Comparison of ENCODE assay signal across 1 cellular context in genomic region chr19:13841339-13842293, GRCh38.
TF ChIP-seq lines count a peak whose summit lies in the region.

No MANE protein-coding gene starts in this region.

TF ChIP-seq in HepG2, 621 proteins besides CTCF, POLR2A, EP300 and RAD21 (continued from another document):
- TF ChIP-seq, protein P1, sequence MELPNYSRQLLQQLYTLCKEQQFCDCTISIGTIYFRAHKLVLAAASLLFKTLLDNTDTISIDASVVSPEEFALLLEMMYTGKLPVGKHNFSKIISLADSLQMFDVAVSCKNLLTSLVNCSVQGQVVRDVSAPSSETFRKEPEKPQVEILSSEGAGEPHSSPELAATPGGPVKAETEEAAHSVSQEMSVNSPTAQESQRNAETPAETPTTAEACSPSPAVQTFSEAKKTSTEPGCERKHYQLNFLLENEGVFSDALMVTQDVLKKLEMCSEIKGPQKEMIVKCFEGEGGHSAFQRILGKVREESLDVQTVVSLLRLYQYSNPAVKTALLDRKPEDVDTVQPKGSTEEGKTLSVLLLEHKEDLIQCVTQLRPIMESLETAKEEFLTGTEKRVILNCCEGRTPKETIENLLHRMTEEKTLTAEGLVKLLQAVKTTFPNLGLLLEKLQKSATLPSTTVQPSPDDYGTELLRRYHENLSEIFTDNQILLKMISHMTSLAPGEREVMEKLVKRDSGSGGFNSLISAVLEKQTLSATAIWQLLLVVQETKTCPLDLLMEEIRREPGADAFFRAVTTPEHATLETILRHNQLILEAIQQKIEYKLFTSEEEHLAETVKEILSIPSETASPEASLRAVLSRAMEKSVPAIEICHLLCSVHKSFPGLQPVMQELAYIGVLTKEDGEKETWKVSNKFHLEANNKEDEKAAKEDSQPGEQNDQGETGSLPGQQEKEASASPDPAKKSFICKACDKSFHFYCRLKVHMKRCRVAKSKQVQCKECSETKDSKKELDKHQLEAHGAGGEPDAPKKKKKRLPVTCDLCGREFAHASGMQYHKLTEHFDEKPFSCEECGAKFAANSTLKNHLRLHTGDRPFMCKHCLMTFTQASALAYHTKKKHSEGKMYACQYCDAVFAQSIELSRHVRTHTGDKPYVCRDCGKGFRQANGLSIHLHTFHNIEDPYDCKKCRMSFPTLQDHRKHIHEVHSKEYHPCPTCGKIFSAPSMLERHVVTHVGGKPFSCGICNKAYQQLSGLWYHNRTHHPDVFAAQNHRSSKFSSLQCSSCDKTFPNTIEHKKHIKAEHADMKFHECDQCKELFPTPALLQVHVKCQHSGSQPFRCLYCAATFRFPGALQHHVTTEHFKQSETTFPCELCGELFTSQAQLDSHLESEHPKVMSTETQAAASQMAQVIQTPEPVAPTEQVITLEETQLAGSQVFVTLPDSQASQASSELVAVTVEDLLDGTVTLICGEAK (IDR thresholded peaks at IDR 0.05), result no peak
- TF ChIP-seq, protein P1 (CRISPR knock-in tag; IDR thresholded peaks at IDR 0.05), result 0 out of 2 replicates have a peak, but pooled peaks have one; percentile 31
- peak; percentile 47; the same call in 1 of the 2 replicates for TF ChIP-seq ZNF280B (CRISPR knock-in tag; IDR thresholded peaks at IDR 0.05; ENCODE audit: borderline replicate concordance)
- TF ChIP-seq DNMT1 (CRISPR knock-in tag; IDR thresholded peaks at IDR 0.05), result peak; percentile 56; the same call in 1 of the 2 replicates
- TF ChIP-seq, protein P2, sequence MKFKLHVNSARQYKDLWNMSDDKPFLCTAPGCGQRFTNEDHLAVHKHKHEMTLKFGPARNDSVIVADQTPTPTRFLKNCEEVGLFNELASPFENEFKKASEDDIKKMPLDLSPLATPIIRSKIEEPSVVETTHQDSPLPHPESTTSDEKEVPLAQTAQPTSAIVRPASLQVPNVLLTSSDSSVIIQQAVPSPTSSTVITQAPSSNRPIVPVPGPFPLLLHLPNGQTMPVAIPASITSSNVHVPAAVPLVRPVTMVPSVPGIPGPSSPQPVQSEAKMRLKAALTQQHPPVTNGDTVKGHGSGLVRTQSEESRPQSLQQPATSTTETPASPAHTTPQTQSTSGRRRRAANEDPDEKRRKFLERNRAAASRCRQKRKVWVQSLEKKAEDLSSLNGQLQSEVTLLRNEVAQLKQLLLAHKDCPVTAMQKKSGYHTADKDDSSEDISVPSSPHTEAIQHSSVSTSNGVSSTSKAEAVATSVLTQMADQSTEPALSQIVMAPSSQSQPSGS (CRISPR knock-in tag; IDR thresholded peaks at IDR 0.05), result no peak
- TF ChIP-seq, protein P3, sequence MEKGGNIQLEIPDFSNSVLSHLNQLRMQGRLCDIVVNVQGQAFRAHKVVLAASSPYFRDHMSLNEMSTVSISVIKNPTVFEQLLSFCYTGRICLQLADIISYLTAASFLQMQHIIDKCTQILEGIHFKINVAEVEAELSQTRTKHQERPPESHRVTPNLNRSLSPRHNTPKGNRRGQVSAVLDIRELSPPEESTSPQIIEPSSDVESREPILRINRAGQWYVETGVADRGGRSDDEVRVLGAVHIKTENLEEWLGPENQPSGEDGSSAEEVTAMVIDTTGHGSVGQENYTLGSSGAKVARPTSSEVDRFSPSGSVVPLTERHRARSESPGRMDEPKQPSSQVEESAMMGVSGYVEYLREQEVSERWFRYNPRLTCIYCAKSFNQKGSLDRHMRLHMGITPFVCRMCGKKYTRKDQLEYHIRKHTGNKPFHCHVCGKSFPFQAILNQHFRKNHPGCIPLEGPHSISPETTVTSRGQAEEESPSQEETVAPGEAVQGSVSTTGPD (CRISPR knock-in tag; IDR thresholded peaks at IDR 0.05), result no peak
- TF ChIP-seq ZGPAT (CRISPR knock-in tag; IDR thresholded peaks at IDR 0.05), result no peak
- TF ChIP-seq SNAPC4 (CRISPR knock-in tag; IDR thresholded peaks at IDR 0.05), result 0 out of 2 replicates have a peak, but pooled peaks have one; percentile 26
- peak; percentile 24; the same call in 1 of the 2 replicates for TF ChIP-seq ZFP91 (CRISPR knock-in tag; IDR thresholded peaks at IDR 0.05; ENCODE audit: borderline replicate concordance)
- no peak for TF ChIP-seq MTF2 (CRISPR knock-in tag; IDR thresholded peaks at IDR 0.05; ENCODE audit: borderline replicate concordance)
